ENCODE assay signal across 24 cellular contexts in genomic region chr13:44504146-44504545, GRCh38.
A peak's percentile ranks its signal among the peaks of the same experiment; 100 is the strongest.
DNase-seq lines count a peak whose midpoint lies in the region; ATAC-seq and TF ChIP-seq lines count a peak whose summit lies in the region.
"Had no signal": no experiment of that assay in that cellular context is flagged by ENCODE, and none has a peak within 500 bp of the region (broad histone marks: within the 10 kb centered on the region; RNA-seq: fewer than 3 reads in every experiment).

No MANE protein-coding gene starts in this region.

- no peak for TF ChIP-seq EP300 in ovary (IDR thresholded peaks at IDR 0.05)

- H3K36me3 ChIP-seq in lower lobe of right lung (no peaks in the 10 kb centered on the region), thyroid gland (no peaks in the 10 kb centered on the region), ovary (no peaks in the 10 kb centered on the region)
- H3K36me3 ChIP-seq: BE2C had no signal

- no peaks in the 10 kb centered on the region for H3K4me1 ChIP-seq in lower lobe of right lung
- peaks cover 0 to 4% of the 10 kb centered on the region in 2 donors for H3K4me1 ChIP-seq in thyroid gland
- H3K4me1 ChIP-seq in ovary (ENCODE audit: insufficient read depth): no peaks in the 10 kb centered on the region
- H3K4me1 ChIP-seq: BE2C had no signal

- TF ChIP-seq POLR2A in thyroid gland (IDR thresholded peaks at IDR 0.05) (no peak), ovary (IDR thresholded peaks at IDR 0.05) (no peak)

- no peak for TF ChIP-seq CTCF in lower lobe of right lung (IDR thresholded peaks at IDR 0.05)
- no peak for TF ChIP-seq CTCF in thyroid gland (IDR thresholded peaks at IDR 0.05)
- no peak for TF ChIP-seq CTCF in ovary (IDR thresholded peaks at IDR 0.05)

- H3K4me3 ChIP-seq in lower lobe of right lung (no peak overlapping the region), thyroid gland (replicated peaks in 1 of 3) (no peak overlapping the region), ovary (no peak overlapping the region)
- H3K4me3 ChIP-seq: BLaER1, GM12878 had no signal

- peak; percentile 87 to 95 for ATAC-seq in lower lobe of right lung
- ATAC-seq in HG03432 (IDR thresholded peaks at IDR 0.05; ENCODE audit: unreplicated experiment): no peak
- ATAC-seq in GM19397 (IDR thresholded peaks at IDR 0.05; ENCODE audit: unreplicated experiment): no peak
- ATAC-seq: GM12878 had no signal

- H3K27ac ChIP-seq in lower lobe of right lung: no peak overlapping the region
- no peak overlapping the region for H3K27ac ChIP-seq in thyroid gland
- H3K27ac ChIP-seq in ovary: no peak overlapping the region
- H3K27ac ChIP-seq: BLaER1 had no signal

- no peaks in the 10 kb centered on the region for H3K9me3 ChIP-seq in lower lobe of right lung
- no peaks in the 10 kb centered on the region for H3K9me3 ChIP-seq in thyroid gland
- H3K9me3 ChIP-seq in ovary: no peaks in the 10 kb centered on the region
- H3K9me3 ChIP-seq: BE2C, BLaER1 had no signal

- intact Hi-C loops in lower lobe of right lung (cut with DNase I): no loop called here
- intact Hi-C loops in thyroid gland (cut with DNase I): no loop called here
- intact Hi-C loops in ovary (cut with DNase I): no loop called here

- peak; percentile 36 for DNase-seq in DMS79 (lab: John Stamatoyannopoulos, UW)
- peak; percentile 22 for DNase-seq in DMS79 treated with DMSO at 0.1 percent for 48 hours (lab: John Stamatoyannopoulos, UW)
- DNase-seq in lower lobe of right lung: no peak
- peak; percentile 18 to 29 for DNase-seq in thyroid gland
- no peak for DNase-seq in ovary
- no peak for DNase-seq in T1000 (lab: John Stamatoyannopoulos, UW)
- DNase-seq: 8988T; ACHN; BE2C; C1 segment of cervical spinal cord; CD4-positive, alpha-beta memory T cell; CD4-positive, CD25-positive, alpha-beta regulatory T cell; CD8-positive, alpha-beta memory T cell; COR-L47; DMS 273 treated with DMSO at 0.1 percent for 48 hours; DMS153; DMS53; DND-41; EL; GDM1 had no signal

- WGBS in thyroid gland, 2 donors: 60 to 65% methylated on average over 4 of the region's 4 CpGs
- WGBS in ovary, 3 donors: 87 to 92% (median 92%) methylated on average over 4 of the region's 4 CpGs

- H3K27me3 ChIP-seq in lower lobe of right lung (ENCODE audit: low read depth) (no peaks in the 10 kb centered on the region), thyroid gland (no peaks in the 10 kb centered on the region), ovary (no peaks in the 10 kb centered on the region)
- H3K27me3 ChIP-seq: BE2C, BLaER1 had no signal

Comparison
In these comparisons a context has a peak if more than half of its experiments do, and no peak if none do; other contexts are left out.
1. DNase-seq: peak in DMS79 (single experiment), DMS79 treated with DMSO at 0.1 percent for 48 hours (single experiment) and thyroid gland (2 of 2); none in lower lobe of right lung (single experiment), ovary (0 of 5) and T1000 (single experiment).
2. ATAC-seq: peak in lower lobe of right lung (2 of 2); none in HG03432 (single experiment) and GM19397 (single experiment).